In genomic region chr16:29176822-29177221, GRCh38 we compare ENCODE assay signal across 8 cellular contexts.
A peak's percentile ranks its signal among the peaks of the same experiment; 100 is the strongest.
DNase-seq lines count a peak whose midpoint lies in the region; ATAC-seq, FAIRE-seq and TF ChIP-seq lines count a peak whose summit lies in the region.
"Not testable (repeated sequence)": the region's sequence is repeated elsewhere in the genome, so short reads cannot be mapped to it uniquely, and the experiment has no call there.

No MANE protein-coding gene starts in this region.

- H3K4me3 ChIP-seq in heart right ventricle; right atrium auricular region; kidney (ENCODE audit: low read length in 2 of 2); right lobe of liver; testis; aorta (ENCODE audit: low read length in 2 of 2): not testable (repeated sequence)

- FAIRE-seq in kidney (lab: Jason Lieb, UNC) = not testable (repeated sequence)

- not testable (repeated sequence) for H3K36me3 ChIP-seq in heart right ventricle; right atrium auricular region; kidney (ENCODE audit: control insufficient read depth in 1 of 2, insufficient read depth in 2 of 2, low read length in 2 of 2); right lobe of liver; testis (ENCODE audit: low read depth, missing control alignments); aorta (ENCODE audit: control insufficient read depth in 1 of 2, insufficient read depth in 2 of 2, low read length in 1 of 2)

- H3K27ac Mint-ChIP-seq in chondrocyte (ENCODE audit: unreplicated experiment) = not testable (repeated sequence)

- H3K36me3 Mint-ChIP-seq in chondrocyte (ENCODE audit: low read depth) = not testable (repeated sequence)

- 94 to 100% methylated on average over 7 of the region's 7 CpGs for WGBS in heart right ventricle, 2 donors
- WGBS in right lobe of liver (ENCODE audit: insufficient coverage, low coverage, low lambda C conversion rate, missing lambda C conversion rate) = no CpG with 5 or more reads among the region's 7 CpGs
- 100% methylated on average over 1 of the region's 7 CpGs; no CpG with 5 or more reads in 1 of the 2 donors for WGBS in testis, 2 donors
- 99 to 100% methylated on average over 7 of the region's 7 CpGs for WGBS in aorta, 2 donors

- H3K27me3 ChIP-seq in heart right ventricle; right atrium auricular region; right lobe of liver; testis; aorta (ENCODE audit: control insufficient read depth in 1 of 2, insufficient read depth in 2 of 2, low read length in 1 of 2): not testable (repeated sequence)

- ATAC-seq in heart right ventricle; right lobe of liver; aorta (ENCODE audit: low FRiP score): not testable (repeated sequence)

- peaks cover 0 to 16% (median 6%) of the 10 kb centered on the region in 11 donors for H3K9me3 ChIP-seq in heart right ventricle
- H3K9me3 ChIP-seq in right atrium auricular region; kidney (ENCODE audit: control insufficient read depth in 1 of 2, low read length in 2 of 2); right lobe of liver; testis; aorta (ENCODE audit: control insufficient read depth, low read length): not testable (repeated sequence)

- TF ChIP-seq POLR2A in right lobe of liver (IDR thresholded peaks at IDR 0.05); testis (IDR thresholded peaks at IDR 0.05): not testable (repeated sequence)

- H3K9ac ChIP-seq in kidney (ENCODE audit: low read length in 2 of 2) = not testable (repeated sequence)

- H3K4me1 ChIP-seq in heart right ventricle (peaks cover 4 to 44% (median 25%) of the 10 kb centered on the region in 9 donors), right atrium auricular region (peaks cover 0 to 43% of the 10 kb centered on the region in 2 donors), right lobe of liver (peaks cover 0 to 43% (median 15%) of the 10 kb centered on the region in 4 donors), testis (peaks cover 23% of the 10 kb centered on the region)
- not testable (repeated sequence) for H3K4me1 ChIP-seq in kidney (ENCODE audit: control insufficient read depth in 1 of 2, insufficient read depth in 1 of 2, low read depth in 1 of 2, low read length in 2 of 2); aorta (ENCODE audit: control insufficient read depth in 1 of 2, insufficient read depth in 2 of 2, low read length in 2 of 2)

- intact Hi-C loops in cardiac septum (cut with DNase I); kidney (cut with DNase I); right lobe of liver (cut with DNase I); testis (cut with DNase I; ENCODE audit: low total_unique reads); aorta (cut with DNase I): not testable (repeated sequence)
- intact Hi-C loops in heart right ventricle (cut with DNase I) = loop anchor here in 3 of 10 donors (5.0 to 10.0 kb wide), 2 partner anchors 60 to 62 kb away; no protein-coding TSS in a partner anchor

- not testable (repeated sequence) for H3K4me1 Mint-ChIP-seq in chondrocyte (ENCODE audit: low read depth)

- not testable (repeated sequence) for TF ChIP-seq CTCF in chondrocyte (IDR thresholded peaks at IDR 0.05); heart right ventricle (IDR thresholded peaks at IDR 0.05); right atrium auricular region (IDR thresholded peaks at IDR 0.05); kidney (IDR thresholded peaks at IDR 0.05; ENCODE audit: borderline replicate concordance, extremely low read depth, insufficient read depth); right lobe of liver (IDR thresholded peaks at IDR 0.05); testis (IDR thresholded peaks at IDR 0.05)

- H3K9me3 Mint-ChIP-seq in chondrocyte (ENCODE audit: low read depth) = not testable (repeated sequence)

- DNase-seq in chondrocyte (ENCODE audit: low spot score) (peak; percentile 33), cardiac septum (ENCODE audit: low spot score) (peak; percentile 57), kidney (peak; percentile 35), right lobe of liver (peak in 1 of 3 donors; percentile 12), aorta (peak; percentile 32 to 50)
- not testable (repeated sequence) for DNase-seq in heart right ventricle; right atrium auricular region (ENCODE audit: low spot score); testis

- not testable (repeated sequence) for H3K27me3 Mint-ChIP-seq in chondrocyte (ENCODE audit: low read depth)

- peak overlapping the region; percentile 74 to 97 (median 86) for H3K27ac ChIP-seq in heart right ventricle
- peak overlapping the region; percentile 86 to 95 for H3K27ac ChIP-seq in right atrium auricular region
- H3K27ac ChIP-seq in kidney (ENCODE audit: low read depth in 2 of 2, low read length in 2 of 2); aorta (ENCODE audit: low read depth in 1 of 2, low read length in 2 of 2): not testable (repeated sequence)
- peak overlapping the region; percentile 92 to 99 (median 92) for H3K27ac ChIP-seq in right lobe of liver
- peak overlapping the region; percentile 44 to 64 for H3K27ac ChIP-seq in testis

- not testable (repeated sequence) for H3K4me3 Mint-ChIP-seq in chondrocyte (ENCODE audit: unreplicated experiment)
